Comparison of ENCODE assay signal across 1 cellular context in the genomic region with DNA sequence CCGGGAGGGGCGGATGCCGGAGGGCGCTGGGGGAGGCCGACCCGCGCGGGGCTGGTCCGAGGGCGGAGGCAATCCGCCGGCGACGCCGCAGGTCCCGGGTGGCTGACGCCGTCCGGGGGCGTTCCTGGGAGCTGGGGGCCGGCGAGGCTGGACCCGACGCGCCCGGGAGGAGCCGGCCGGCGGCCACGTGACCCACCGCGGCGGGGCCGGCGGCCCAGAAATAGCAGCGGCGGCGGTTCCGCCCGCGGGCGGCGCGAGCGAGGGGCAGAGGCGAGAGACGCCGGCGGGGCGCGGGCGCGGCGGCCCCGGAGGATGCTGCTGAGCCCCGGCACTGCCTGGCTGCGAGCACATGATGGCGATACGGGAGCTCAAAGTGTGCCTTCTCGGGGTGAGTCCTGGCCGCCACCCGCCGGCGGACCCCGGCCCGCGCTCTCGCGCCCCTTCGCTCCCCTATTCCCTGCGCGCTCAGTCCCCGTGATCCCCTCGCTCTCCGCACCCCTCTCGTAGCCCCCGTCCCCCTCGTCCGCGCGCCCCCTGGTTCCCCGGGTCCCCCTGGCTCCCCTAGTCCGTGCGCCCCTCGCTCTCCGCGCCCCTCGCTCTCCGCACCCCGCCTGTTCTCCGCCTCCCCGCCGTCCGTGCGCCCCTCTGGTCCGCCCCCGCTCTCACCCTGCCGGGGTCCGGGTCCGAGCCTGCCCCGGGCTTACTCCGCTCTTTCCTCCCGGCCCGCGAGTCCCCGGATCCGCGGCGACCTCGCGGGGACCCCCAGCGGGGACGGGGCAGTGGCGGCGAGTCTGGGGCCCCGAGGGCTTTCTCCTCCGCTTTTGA.
TF ChIP-seq lines count a peak whose summit lies in the region.

A gene with protein sequence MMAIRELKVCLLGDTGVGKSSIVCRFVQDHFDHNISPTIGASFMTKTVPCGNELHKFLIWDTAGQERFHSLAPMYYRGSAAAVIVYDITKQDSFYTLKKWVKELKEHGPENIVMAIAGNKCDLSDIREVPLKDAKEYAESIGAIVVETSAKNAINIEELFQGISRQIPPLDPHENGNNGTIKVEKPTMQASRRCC (plus strand): TSS at position 245 of the 825 bp plus-strand sequence. CDS start 105 bp downstream, at position 350.

TF ChIP-seq in K562, 482 proteins besides CTCF, POLR2A, EP300 and RAD21 (continued from another document):
- TF ChIP-seq TFAP4 (CRISPR knock-in tag; IDR thresholded peaks at IDR 0.05; ENCODE audit: borderline replicate concordance) (no peak), ZBTB9 (CRISPR knock-in tag; IDR thresholded peaks at IDR 0.05) (no peak; the same call in 1 of the 2 replicates), NR0B1 (IDR thresholded peaks at IDR 0.05; ENCODE audit: partially characterized antibody) (no peak), ZKSCAN8 (CRISPR knock-in tag; IDR thresholded peaks at IDR 0.05) (no peak)
- TF ChIP-seq, protein P1, sequence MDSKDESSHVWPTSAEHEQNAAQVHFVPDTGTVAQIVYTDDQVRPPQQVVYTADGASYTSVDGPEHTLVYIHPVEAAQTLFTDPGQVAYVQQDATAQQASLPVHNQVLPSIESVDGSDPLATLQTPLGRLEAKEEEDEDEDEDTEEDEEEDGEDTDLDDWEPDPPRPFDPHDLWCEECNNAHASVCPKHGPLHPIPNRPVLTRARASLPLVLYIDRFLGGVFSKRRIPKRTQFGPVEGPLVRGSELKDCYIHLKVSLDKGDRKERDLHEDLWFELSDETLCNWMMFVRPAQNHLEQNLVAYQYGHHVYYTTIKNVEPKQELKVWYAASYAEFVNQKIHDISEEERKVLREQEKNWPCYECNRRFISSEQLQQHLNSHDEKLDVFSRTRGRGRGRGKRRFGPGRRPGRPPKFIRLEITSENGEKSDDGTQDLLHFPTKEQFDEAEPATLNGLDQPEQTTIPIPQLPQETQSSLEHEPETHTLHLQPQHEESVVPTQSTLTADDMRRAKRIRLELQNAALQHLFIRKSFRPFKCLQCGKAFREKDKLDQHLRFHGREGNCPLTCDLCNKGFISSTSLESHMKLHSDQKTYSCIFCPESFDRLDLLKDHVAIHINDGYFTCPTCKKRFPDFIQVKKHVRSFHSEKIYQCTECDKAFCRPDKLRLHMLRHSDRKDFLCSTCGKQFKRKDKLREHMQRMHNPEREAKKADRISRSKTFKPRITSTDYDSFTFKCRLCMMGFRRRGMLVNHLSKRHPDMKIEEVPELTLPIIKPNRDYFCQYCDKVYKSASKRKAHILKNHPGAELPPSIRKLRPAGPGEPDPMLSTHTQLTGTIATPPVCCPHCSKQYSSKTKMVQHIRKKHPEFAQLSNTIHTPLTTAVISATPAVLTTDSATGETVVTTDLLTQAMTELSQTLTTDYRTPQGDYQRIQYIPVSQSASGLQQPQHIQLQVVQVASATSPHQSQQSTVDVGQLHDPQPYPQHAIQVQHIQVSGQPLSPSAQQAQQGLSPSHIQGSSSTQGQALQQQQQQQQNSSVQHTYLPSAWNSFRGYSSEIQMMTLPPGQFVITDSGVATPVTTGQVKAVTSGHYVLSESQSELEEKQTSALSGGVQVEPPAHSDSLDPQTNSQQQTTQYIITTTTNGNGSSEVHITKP (IDR thresholded peaks at IDR 0.05; ENCODE audit: partially characterized antibody) = no peak
